Comparison of ENCODE assay signal across 8 cellular contexts in genomic region chr13:41456768-41457588, GRCh38. TPM values are rescaled to one million over a fixed set of nuclear protein-coding genes. Genes with fewer than 3 reads are reported as not detected.
DNase-seq lines count a peak whose midpoint lies in the region; ATAC-seq and TF ChIP-seq lines count a peak whose summit lies in the region.

Gene RGCC, plus strand, starts transcription at chr13:41457550. Its CDS starts 158 bp downstream, at chr13:41457708.

- ATAC-seq in GM18868 (IDR thresholded peaks at IDR 0.05; ENCODE audit: unreplicated experiment) (peak; percentile 61), HG03196 (IDR thresholded peaks at IDR 0.05; ENCODE audit: unreplicated experiment) (peak; percentile 50), left ventricle myocardium superior (peak; percentile 93), psoas muscle (peak; percentile 70 to 75 (median 74)), upper lobe of right lung (peak; percentile 93)

- DNase-seq in AG08395 (ENCODE audit: low spot score) (peak; percentile 74), T follicular helper cell (ENCODE audit: low read depth) (peak; percentile 96), adipocyte (ENCODE audit: low read depth) (peak; percentile 80), left ventricle myocardium superior (peak; percentile 88), psoas muscle (peak; percentile 79 to 83), upper lobe of right lung (peak; percentile 96)

- H3K36me3 ChIP-seq in adipocyte (ENCODE audit: control insufficient read depth, insufficient read depth, low read length, severe bottlenecking): peaks cover 17% of the 10 kb centered on the region
- no peaks in the 10 kb centered on the region for H3K36me3 ChIP-seq in psoas muscle (ENCODE audit: insufficient read depth in 1 of 2, low read depth in 1 of 2)
- peaks cover 29% of the 10 kb centered on the region for H3K36me3 ChIP-seq in upper lobe of right lung

- intact Hi-C loops in left ventricle myocardium superior (cut with micrococcal nuclease) (loop anchor here (5.0 kb wide), 1 partner anchor 195 kb away; no protein-coding TSS in a partner anchor), psoas muscle (cut with DNase I) (loop anchor here (5.0 to 10.0 kb wide), 2 partner anchors 188 to 195 kb away; no protein-coding TSS in a partner anchor), upper lobe of right lung (cut with DNase I) (no loop called here)

- peak within 1 kb of the TSS; percentile 52 for H3K27ac ChIP-seq in psoas muscle
- peak within 1 kb of the TSS; percentile 92 for H3K27ac ChIP-seq in upper lobe of right lung

- peak within 1 kb of the TSS; percentile 79 for H3K4me3 ChIP-seq in adipocyte (ENCODE audit: low read length)
- peak within 1 kb of the TSS; percentile 79 for H3K4me3 ChIP-seq in psoas muscle
- H3K4me3 ChIP-seq in upper lobe of right lung: peak within 1 kb of the TSS; percentile 71

- H3K9me3 ChIP-seq in adipocyte (ENCODE audit: control insufficient read depth, low read length) (no peaks in the 10 kb centered on the region), psoas muscle (no peaks in the 10 kb centered on the region), upper lobe of right lung (no peaks in the 10 kb centered on the region)

- TF ChIP-seq CTCF in psoas muscle (IDR thresholded peaks at IDR 0.05) (no peak), upper lobe of right lung (IDR thresholded peaks at IDR 0.05) (no peak)

- 6 to 10% (median 7%) methylated on average over 63 to 91 of the region's 92 CpGs for WGBS in psoas muscle, 3 donors

- no peaks in the 10 kb centered on the region for H3K27me3 ChIP-seq in adipocyte (replicated peaks; ENCODE audit: control insufficient read depth, insufficient read depth, low read length)
- H3K27me3 ChIP-seq in psoas muscle (ENCODE audit: insufficient read depth in 3 of 3, low read length in 2 of 3): peaks cover 0 to 56% (median 7%) of the 10 kb centered on the region in 3 donors
- H3K27me3 ChIP-seq in upper lobe of right lung: no peaks in the 10 kb centered on the region

- peak within 1 kb of the TSS; percentile 74 for H3K9ac ChIP-seq in adipocyte (ENCODE audit: low read length)

- peaks cover 11% of the 10 kb centered on the region for H3K4me1 ChIP-seq in adipocyte (ENCODE audit: control insufficient read depth, insufficient read depth, low read length)
- H3K4me1 ChIP-seq in psoas muscle: peaks cover 14% of the 10 kb centered on the region
- no peaks in the 10 kb centered on the region for H3K4me1 ChIP-seq in upper lobe of right lung

RNA-seq across cellular contexts. Expression of gene RGCC, which starts in this region (rescaled TPM):
- total RNA-seq in left ventricle myocardium superior: 40.2 TPM
- total RNA-seq in psoas muscle: 10 to 100 TPM; 10.1 to 35.1 (median 28.4) TPM
- 10 to 100 TPM; 15.9 to 19.1 (median 16.5) TPM for polyA plus RNA-seq in psoas muscle
- 752 TPM for total RNA-seq in upper lobe of right lung

Comparison
In these comparisons a context has a peak if more than half of its experiments do, and no peak if none do; other contexts are left out.
1. Peak in every context shown above with its lines: DNase-seq, ATAC-seq, H3K4me3 ChIP-seq and H3K27ac ChIP-seq.
2. RNA of gene RGCC (total RNA-seq): 752 TPM in upper lobe of right lung (single experiment); 40.2 TPM in left ventricle myocardium superior (single experiment) and 10.1 to 35.1 TPM in psoas muscle; every median in the first group is over 10 times any median in the second.